Comparison of ENCODE assay signal across 8 cellular contexts in the genomic region with DNA sequence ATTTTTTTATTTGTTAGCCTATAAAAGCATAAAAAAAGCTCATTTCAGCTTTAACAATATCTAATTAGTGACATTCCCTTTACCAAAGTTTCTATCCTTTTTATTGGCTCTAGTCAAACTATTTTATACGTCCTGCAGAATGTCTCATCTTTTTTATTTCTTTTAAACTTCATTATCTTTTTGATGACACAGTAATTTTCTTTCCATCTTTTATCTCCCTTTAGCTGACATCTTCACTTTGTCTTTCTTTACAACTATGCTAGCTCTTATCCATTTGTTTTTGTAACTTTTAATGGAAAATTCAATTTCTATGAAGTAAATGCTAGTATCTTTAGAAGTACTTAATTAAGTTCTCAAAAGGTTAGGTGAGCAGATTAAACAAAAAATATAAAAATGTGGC.
"Had no signal": no experiment of that assay in that cellular context is flagged by ENCODE, and none has a peak within 500 bp of the region (broad histone marks: within the 10 kb centered on the region; RNA-seq: fewer than 3 reads in every experiment).

No MANE protein-coding gene starts in this region.

- DNase-seq: GM23248, GOT3, H7, HFFc6, KG1 had no signal

- ATAC-seq: HCT116 had no signal

- H3K27ac ChIP-seq: GM23248, HL-60 had no signal

- H3K9ac ChIP-seq: GM23248 had no signal

- H3K9me3 ChIP-seq: HAP-1 had no signal

- H2AFZ ChIP-seq: GM23248 had no signal

- H3K4me3 ChIP-seq: GM23248, HAP-1 had no signal

- H3K36me3 ChIP-seq: HAP-1 had no signal
